Comparison of ENCODE assay signal across 8 cellular contexts in the genomic region with DNA sequence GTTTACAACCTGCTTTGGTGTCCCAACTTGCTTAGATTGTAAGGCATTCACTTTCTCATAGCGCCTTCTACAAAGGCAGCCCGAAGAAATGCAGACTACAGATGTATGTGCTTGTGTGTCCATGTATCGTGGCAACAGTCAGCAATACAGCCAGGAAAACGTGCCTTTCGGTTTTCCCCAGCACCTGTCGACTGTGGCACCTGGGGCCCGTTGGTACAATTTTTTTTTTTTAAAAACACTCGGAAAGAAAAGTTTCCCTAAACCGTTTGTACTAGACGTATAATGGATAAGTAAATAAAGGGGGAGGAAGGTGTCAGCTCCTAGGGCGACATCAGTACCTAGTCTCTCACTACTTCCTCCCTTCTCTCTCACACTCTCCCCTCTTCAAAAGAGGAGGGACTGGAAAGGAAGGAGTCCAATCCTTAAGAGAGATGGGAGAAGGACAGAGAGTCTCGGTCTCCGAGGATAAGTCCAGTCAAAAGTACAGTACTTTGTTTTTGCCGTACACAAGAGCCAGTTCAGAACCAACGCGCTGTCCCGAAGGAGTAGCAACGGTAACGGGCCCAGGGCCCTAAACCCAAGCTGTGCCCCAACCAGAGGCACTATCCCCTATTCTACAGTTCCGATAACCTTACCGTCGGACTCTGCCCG. TPM values are rescaled to one million over a fixed set of nuclear protein-coding genes. Genes with fewer than 3 reads are reported as not detected.
DNase-seq lines count a peak whose midpoint lies in the region; ATAC-seq and TF ChIP-seq lines count a peak whose summit lies in the region.

No MANE protein-coding gene starts in this region.

- H3K4me3 ChIP-seq in A673 (ENCODE audit: low read depth, low read length, poor library complexity, severe bottlenecking) (peak overlapping the region; percentile 83), mucosa of rectum (ENCODE audit: low read length in 2 of 2) (peak overlapping the region; percentile 93)

- peaks cover 21% of the 10 kb centered on the region for H3K4me1 Mint-ChIP-seq in endothelial cell (ENCODE audit: unreplicated experiment)
- H3K4me1 Mint-ChIP-seq in WTC11 = peaks cover 21% of the 10 kb centered on the region

- H3K27ac Mint-ChIP-seq in endothelial cell (ENCODE audit: unreplicated experiment) (no peak overlapping the region), WTC11 (no peak overlapping the region)

- peak; percentile 18 for ATAC-seq in HG02885 (IDR thresholded peaks at IDR 0.05; ENCODE audit: poor library complexity, unreplicated experiment)
- ATAC-seq in WTC11 = no peak

- DNase-seq in A673 (ENCODE audit: low spot score) (peak; percentile 51), GM10266 (ENCODE audit: extremely low spot score) (peak; percentile 22), NCI-H2107 (lab: John Stamatoyannopoulos, UW) (peak; percentile 14), endothelial cell (ENCODE audit: low spot score) (peak; percentile 18), WTC11 (ENCODE audit: low spot score) (no peak)
- peak; percentile 12 to 22 for DNase-seq in activated CD4-positive, alpha-beta T cell treated with anti-CD3 and anti-CD28 coated beads for 4 hours

- no TSS peak for BruUV-seq in A673 (replicated peaks; lab: Mats Ljungman, UMichigan)

- CTCF ChIA-PET in A673 (lab: Charles Lee) = interaction anchor here (0.6 kb wide), 1 partner anchor 568 kb away, joined by 4 read pairs; no protein-coding TSS in a partner anchor
- CTCF ChIA-PET in WTC11 (lab: Charles Lee) = interaction anchor here (0.7 kb wide), 1 partner anchor 97 kb away, joined by 4 read pairs; a partner anchor contains a TSS

- H3K36me3 ChIP-seq in A673 (ENCODE audit: insufficient read depth, low read length, poor library complexity, severe bottlenecking) (peaks cover 39% of the 10 kb centered on the region), mucosa of rectum (ENCODE audit: control insufficient read depth in 2 of 2, insufficient read depth in 2 of 2, low read length in 2 of 2) (peaks cover 18 to 27% of the 10 kb centered on the region in 2 donors)

- H3K9me3 ChIP-seq in A673 (ENCODE audit: low read depth, low read length, poor library complexity, severe bottlenecking) (no peaks in the 10 kb centered on the region), mucosa of rectum (ENCODE audit: control insufficient read depth in 2 of 2, low read length in 2 of 2) (no peaks in the 10 kb centered on the region)

- H3K4me3 Mint-ChIP-seq in endothelial cell (ENCODE audit: unreplicated experiment) = no peak overlapping the region
- H3K4me3 Mint-ChIP-seq in WTC11 = no peak overlapping the region

- H3K27me3 Mint-ChIP-seq in endothelial cell (ENCODE audit: unreplicated experiment) = peaks cover 5% of the 10 kb centered on the region
- no peaks in the 10 kb centered on the region for H3K27me3 Mint-ChIP-seq in WTC11 (ENCODE audit: low read depth)

- peak overlapping the region; percentile 90 to 95 for H3K9ac ChIP-seq in mucosa of rectum (ENCODE audit: low read depth in 1 of 2, low read length in 2 of 2)

- H3K36me3 Mint-ChIP-seq in endothelial cell (ENCODE audit: low read depth, unreplicated experiment) (peaks cover 16% of the 10 kb centered on the region), WTC11 (peaks cover 24% of the 10 kb centered on the region)

- POLR2A ChIA-PET in A673 (lab: Charles Lee; ENCODE audit: low non-redundant PET) = no interaction called here
- POLR2A ChIA-PET in WTC11 (lab: Charles Lee) = interaction anchor here (1.0 kb wide), 1 partner anchor 197 kb away, joined by 3 read pairs; a partner anchor contains a TSS

- H3K27ac ChIP-seq in A673 (ENCODE audit: low read depth, low read length, poor library complexity, severe bottlenecking) (peak overlapping the region; percentile 98), mucosa of rectum (ENCODE audit: low read depth in 2 of 2, low read length in 2 of 2) (peak overlapping the region; percentile 91 to 97)

- H3K9me3 Mint-ChIP-seq in endothelial cell (ENCODE audit: unreplicated experiment) = no peaks in the 10 kb centered on the region
- H3K9me3 Mint-ChIP-seq in WTC11 = no peaks in the 10 kb centered on the region

- no peak for TF ChIP-seq CTCF in A673 (conservative IDR thresholded peaks at IDR 0.05; ENCODE audit: low read depth, low read length)
- no peak for TF ChIP-seq CTCF in GM10266 (IDR thresholded peaks at IDR 0.05; ENCODE audit: control insufficient read depth, insufficient read depth, low read depth, missing control alignments)
- TF ChIP-seq CTCF in endothelial cell (IDR thresholded peaks at IDR 0.05; ENCODE audit: unreplicated experiment) = no peak
- no peak for TF ChIP-seq CTCF in WTC11 (IDR thresholded peaks at IDR 0.05)

- peaks cover 12% of the 10 kb centered on the region for H3K4me1 ChIP-seq in A673 (ENCODE audit: insufficient read depth, low read length, poor library complexity, severe bottlenecking)
- peaks cover 12 to 22% of the 10 kb centered on the region in 2 donors for H3K4me1 ChIP-seq in mucosa of rectum (ENCODE audit: control insufficient read depth in 2 of 2, insufficient read depth in 2 of 2, low read length in 2 of 2)

- intact Hi-C loops in A673 (cut with micrococcal nuclease; ENCODE audit: unreplicated experiment) = loop anchor here (1.0 to 10.0 kb wide), 3 partner anchors 192 to 384 kb away; a partner anchor contains a TSS

- H3K27me3 ChIP-seq in A673 (replicated peaks; ENCODE audit: insufficient read depth, low read depth, low read length, poor library complexity) (no peaks in the 10 kb centered on the region), mucosa of rectum (ENCODE audit: control insufficient read depth in 2 of 2, insufficient read depth in 2 of 2, low read length in 2 of 2) (no peaks in the 10 kb centered on the region)

TF ChIP-seq in WTC11, 78 proteins besides CTCF, POLR2A, EP300 and RAD21 (continues in another document):
- TF ChIP-seq FOXK1 (CRISPR knock-in tag; IDR thresholded peaks at IDR 0.05) (no peak), EMX1 (CRISPR knock-in tag; IDR thresholded peaks at IDR 0.05) (no peak), ZNF219 (CRISPR knock-in tag; IDR thresholded peaks at IDR 0.05; ENCODE audit: borderline replicate concordance) (no peak)
- TF ChIP-seq, protein P1, sequence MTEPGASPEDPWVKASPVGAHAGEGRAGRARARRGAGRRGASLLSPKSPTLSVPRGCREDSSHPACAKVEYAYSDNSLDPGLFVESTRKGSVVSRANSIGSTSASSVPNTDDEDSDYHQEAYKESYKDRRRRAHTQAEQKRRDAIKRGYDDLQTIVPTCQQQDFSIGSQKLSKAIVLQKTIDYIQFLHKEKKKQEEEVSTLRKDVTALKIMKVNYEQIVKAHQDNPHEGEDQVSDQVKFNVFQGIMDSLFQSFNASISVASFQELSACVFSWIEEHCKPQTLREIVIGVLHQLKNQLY (CRISPR knock-in tag; IDR thresholded peaks at IDR 0.05) = no peak
- TF ChIP-seq, protein P2, sequence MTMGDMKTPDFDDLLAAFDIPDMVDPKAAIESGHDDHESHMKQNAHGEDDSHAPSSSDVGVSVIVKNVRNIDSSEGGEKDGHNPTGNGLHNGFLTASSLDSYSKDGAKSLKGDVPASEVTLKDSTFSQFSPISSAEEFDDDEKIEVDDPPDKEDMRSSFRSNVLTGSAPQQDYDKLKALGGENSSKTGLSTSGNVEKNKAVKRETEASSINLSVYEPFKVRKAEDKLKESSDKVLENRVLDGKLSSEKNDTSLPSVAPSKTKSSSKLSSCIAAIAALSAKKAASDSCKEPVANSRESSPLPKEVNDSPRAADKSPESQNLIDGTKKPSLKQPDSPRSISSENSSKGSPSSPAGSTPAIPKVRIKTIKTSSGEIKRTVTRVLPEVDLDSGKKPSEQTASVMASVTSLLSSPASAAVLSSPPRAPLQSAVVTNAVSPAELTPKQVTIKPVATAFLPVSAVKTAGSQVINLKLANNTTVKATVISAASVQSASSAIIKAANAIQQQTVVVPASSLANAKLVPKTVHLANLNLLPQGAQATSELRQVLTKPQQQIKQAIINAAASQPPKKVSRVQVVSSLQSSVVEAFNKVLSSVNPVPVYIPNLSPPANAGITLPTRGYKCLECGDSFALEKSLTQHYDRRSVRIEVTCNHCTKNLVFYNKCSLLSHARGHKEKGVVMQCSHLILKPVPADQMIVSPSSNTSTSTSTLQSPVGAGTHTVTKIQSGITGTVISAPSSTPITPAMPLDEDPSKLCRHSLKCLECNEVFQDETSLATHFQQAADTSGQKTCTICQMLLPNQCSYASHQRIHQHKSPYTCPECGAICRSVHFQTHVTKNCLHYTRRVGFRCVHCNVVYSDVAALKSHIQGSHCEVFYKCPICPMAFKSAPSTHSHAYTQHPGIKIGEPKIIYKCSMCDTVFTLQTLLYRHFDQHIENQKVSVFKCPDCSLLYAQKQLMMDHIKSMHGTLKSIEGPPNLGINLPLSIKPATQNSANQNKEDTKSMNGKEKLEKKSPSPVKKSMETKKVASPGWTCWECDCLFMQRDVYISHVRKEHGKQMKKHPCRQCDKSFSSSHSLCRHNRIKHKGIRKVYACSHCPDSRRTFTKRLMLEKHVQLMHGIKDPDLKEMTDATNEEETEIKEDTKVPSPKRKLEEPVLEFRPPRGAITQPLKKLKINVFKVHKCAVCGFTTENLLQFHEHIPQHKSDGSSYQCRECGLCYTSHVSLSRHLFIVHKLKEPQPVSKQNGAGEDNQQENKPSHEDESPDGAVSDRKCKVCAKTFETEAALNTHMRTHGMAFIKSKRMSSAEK (CRISPR knock-in tag; IDR thresholded peaks at IDR 0.05; ENCODE audit: borderline replicate concordance) = no peak
- TF ChIP-seq, protein P3, sequence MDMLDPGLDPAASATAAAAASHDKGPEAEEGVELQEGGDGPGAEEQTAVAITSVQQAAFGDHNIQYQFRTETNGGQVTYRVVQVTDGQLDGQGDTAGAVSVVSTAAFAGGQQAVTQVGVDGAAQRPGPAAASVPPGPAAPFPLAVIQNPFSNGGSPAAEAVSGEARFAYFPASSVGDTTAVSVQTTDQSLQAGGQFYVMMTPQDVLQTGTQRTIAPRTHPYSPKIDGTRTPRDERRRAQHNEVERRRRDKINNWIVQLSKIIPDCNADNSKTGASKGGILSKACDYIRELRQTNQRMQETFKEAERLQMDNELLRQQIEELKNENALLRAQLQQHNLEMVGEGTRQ (CRISPR knock-in tag; IDR thresholded peaks at IDR 0.05) = no peak

RNA-seq across cellular contexts. Expression of a gene that starts 0.8 kb away (rescaled TPM):
- total RNA-seq in A673 (2021) (49.8 and 57.9 TPM in 2 replicates), endothelial cell (ENCODE audit: unreplicated experiment) (33.0 TPM), WTC11 (2021) (38.2 to 41.4 TPM (median 39.0 TPM) in 3 replicates)
